In the genomic region with DNA sequence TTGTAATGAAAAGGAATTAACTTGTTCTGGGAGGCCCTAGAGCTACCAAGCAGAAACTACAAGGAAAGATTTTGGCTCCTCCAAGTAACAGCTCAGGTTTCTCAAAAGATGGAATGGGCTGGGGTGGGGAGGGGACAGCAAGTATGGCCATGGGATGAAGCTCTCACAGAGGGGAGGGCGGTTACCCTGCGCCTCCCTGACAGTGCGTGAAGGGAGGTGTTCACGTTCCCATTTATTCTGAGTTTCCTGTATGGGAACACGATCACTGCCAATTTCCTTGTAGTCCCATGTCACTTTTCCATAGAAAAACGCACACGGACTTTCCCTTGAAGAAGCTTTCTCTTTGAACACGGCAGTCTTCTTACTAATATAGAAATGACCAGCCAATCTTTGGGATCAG, we compare ENCODE assay signal across 1 cellular context.
TF ChIP-seq lines count a peak whose summit lies in the region.

No MANE protein-coding gene starts in this region.

TF ChIP-seq in GM23338, 12 proteins besides CTCF, POLR2A, EP300 and RAD21 (continued from another document):
- TF ChIP-seq ZNF462 (CRISPR knock-in tag; IDR thresholded peaks at IDR 0.05) (no peak), ZNF331 (CRISPR knock-in tag; IDR thresholded peaks at IDR 0.05; ENCODE audit: low read depth) (no peak), REST (IDR thresholded peaks at IDR 0.05; ENCODE audit: unreplicated experiment) (no peak), ZNF114 (CRISPR knock-in tag; IDR thresholded peaks at IDR 0.05) (no peak)
TF ChIP-seq in GM23338: peak in this region for 0.
